ENCODE assay signal across 7 cellular contexts in genomic region chrX:87641439-87641838, GRCh38.
DNase-seq lines count a peak whose midpoint lies in the region; ATAC-seq, FAIRE-seq and TF ChIP-seq lines count a peak whose summit lies in the region.
"Not testable (repeated sequence)": the region's sequence is repeated elsewhere in the genome, so short reads cannot be mapped to it uniquely, and the experiment has no call there.

No MANE protein-coding gene starts in this region.

- not testable (repeated sequence) for H3K4me1 ChIP-seq in A549; PC-9 (replicated peaks; ENCODE audit: insufficient read depth); astrocyte (ENCODE audit: insufficient read depth, low read length); kidney (ENCODE audit: control insufficient read depth in 1 of 2, insufficient read depth in 1 of 2, low read depth in 1 of 2, low read length in 2 of 2)

- peak overlapping the region; percentile 34 for H3K27ac Mint-ChIP-seq in astrocyte (ENCODE audit: unreplicated experiment)
- H3K27ac Mint-ChIP-seq in chondrocyte (ENCODE audit: unreplicated experiment): not testable (repeated sequence)

- 28% methylated on average over 4 of the region's 4 CpGs for WGBS in A549 (ENCODE audit: missing lambda C conversion rate)

- peaks cover 16% of the 10 kb centered on the region for H3K36me3 Mint-ChIP-seq in astrocyte (ENCODE audit: low read depth, unreplicated experiment)
- not testable (repeated sequence) for H3K36me3 Mint-ChIP-seq in chondrocyte (ENCODE audit: low read depth)

- not testable (repeated sequence) for TF ChIP-seq EP300 in A549 (IDR thresholded peaks at IDR 0.05)

- intact Hi-C loops in PC-9 (cut with micrococcal nuclease; ENCODE audit: unreplicated experiment); kidney (cut with DNase I): not testable (repeated sequence)

- not testable (repeated sequence) for H4K20me1 ChIP-seq in PC-9 (ENCODE audit: insufficient read depth); astrocyte (ENCODE audit: insufficient read depth, low read length)

- not testable (repeated sequence) for H3K36me3 ChIP-seq in PC-9 (ENCODE audit: low read depth); astrocyte (ENCODE audit: insufficient read depth, low read length); kidney (ENCODE audit: control insufficient read depth in 1 of 2, insufficient read depth in 2 of 2, low read length in 2 of 2)

- H3K4me3 Mint-ChIP-seq in astrocyte (ENCODE audit: unreplicated experiment); chondrocyte (ENCODE audit: unreplicated experiment): not testable (repeated sequence)

- BruUV-seq in PC-9 (replicated peaks; lab: Mats Ljungman, UMichigan): not testable (repeated sequence)

- H3K4me1 Mint-ChIP-seq in astrocyte (ENCODE audit: low read depth, unreplicated experiment); chondrocyte (ENCODE audit: low read depth): not testable (repeated sequence)

- H3K27me3 Mint-ChIP-seq in astrocyte (ENCODE audit: low read depth, unreplicated experiment); chondrocyte (ENCODE audit: low read depth): not testable (repeated sequence)

- FAIRE-seq in A549 (lab: Jason Lieb, UNC); kidney (lab: Jason Lieb, UNC): not testable (repeated sequence)
- FAIRE-seq in astrocyte (lab: Jason Lieb, UNC): peak; percentile 32

- not testable (repeated sequence) for H3K9me2 ChIP-seq in PC-9 (ENCODE audit: insufficient read depth)

- POLR2A ChIA-PET in A549 (lab: Yijun Ruan, JAX): not testable (repeated sequence)
- POLR2A ChIA-PET in PC-9 (lab: Charles Lee; ENCODE audit: unreplicated experiment): interaction anchor here (0.5 kb wide), 1 partner anchor 116 kb away, joined by 6 read pairs; no protein-coding TSS in a partner anchor

- not testable (repeated sequence) for H3F3A ChIP-seq in PC-9 (ENCODE audit: insufficient read depth, low read depth)

- not testable (repeated sequence) for H3K79me2 ChIP-seq in PC-9 (ENCODE audit: low read depth); astrocyte (ENCODE audit: insufficient read depth, low read length)

- H3K9me3 ChIP-seq in A549; PC-9 (ENCODE audit: insufficient read depth, low read depth); astrocyte (ENCODE audit: insufficient read depth, low read depth, low read length); kidney (ENCODE audit: control insufficient read depth in 1 of 2, low read length in 2 of 2): not testable (repeated sequence)

- not testable (repeated sequence) for TF ChIP-seq POLR2A in A549 (IDR thresholded peaks at IDR 0.05; ENCODE audit: low read length)

- not testable (repeated sequence) for H3K9me3 Mint-ChIP-seq in astrocyte (ENCODE audit: unreplicated experiment)
- peaks cover 48% of the 10 kb centered on the region for H3K9me3 Mint-ChIP-seq in chondrocyte (ENCODE audit: low read depth)

- TF ChIP-seq CTCF in A549 (IDR thresholded peaks at IDR 0.05); PC-9 (conservative IDR thresholded peaks at IDR 0.05); astrocyte (IDR thresholded peaks at IDR 0.05; ENCODE audit: insufficient read depth, low read depth, low read length); chondrocyte (IDR thresholded peaks at IDR 0.05); kidney (IDR thresholded peaks at IDR 0.05; ENCODE audit: borderline replicate concordance, extremely low read depth, insufficient read depth): not testable (repeated sequence)

- 0 out of 6 replicates have a peak overlapping the region, but pooled peaks of 1 of the 2 experiments have one; percentile 5 for H3K27ac ChIP-seq in A549
- peak overlapping the region; percentile 34; the same call in 1 of the 2 replicates for H3K27ac ChIP-seq in PC-9
- H3K27ac ChIP-seq in astrocyte (ENCODE audit: low read depth, low read length); kidney (ENCODE audit: low read depth in 2 of 2, low read length in 2 of 2): not testable (repeated sequence)

- DNase-seq in A549 (ENCODE audit: low read depth in 1 of 2, low spot score in 1 of 2); astrocyte (ENCODE audit: low read depth): not testable (repeated sequence)
- peak; percentile 1 for DNase-seq in DMS53 (lab: John Stamatoyannopoulos, UW)
- peak; percentile 66 for DNase-seq in HT-29 (ENCODE audit: low spot score)
- peak in 1 of 2 experiments; percentile 37 for DNase-seq in PC-9
- peak; percentile 29 for DNase-seq in chondrocyte (ENCODE audit: low spot score)
- peak; percentile 29 for DNase-seq in kidney

- H3K4me2 ChIP-seq in A549: peak overlapping the region; percentile 12; the same call in 1 of the 3 replicates
- H3K4me2 ChIP-seq in PC-9: peak overlapping the region; percentile 40; the same call in 1 of the 2 replicates
- not testable (repeated sequence) for H3K4me2 ChIP-seq in astrocyte (ENCODE audit: low read length)

- H3K27me3 ChIP-seq in PC-9 (ENCODE audit: insufficient read depth, low read depth); astrocyte (ENCODE audit: insufficient read depth, low read length): not testable (repeated sequence)

- ATAC-seq in A549: not testable (repeated sequence)

- not testable (repeated sequence) for TF ChIP-seq RAD21 in A549 (conservative IDR thresholded peaks at IDR 0.05 in 1 of 2, IDR thresholded peaks at IDR 0.05 in 1 of 2)

- H3K4me3 ChIP-seq in A549; PC-9; astrocyte (ENCODE audit: insufficient read depth, low read depth, low read length); kidney (ENCODE audit: low read length in 2 of 2): not testable (repeated sequence)

- H2AFZ ChIP-seq in PC-9: peak overlapping the region; percentile 58; the same call in 1 of the 2 replicates
- H2AFZ ChIP-seq in astrocyte (ENCODE audit: low read depth, low read length): not testable (repeated sequence)

- CTCF ChIA-PET in A549 (lab: Yijun Ruan, JAX); PC-9 (lab: Charles Lee): not testable (repeated sequence)

- not testable (repeated sequence) for H3K9ac ChIP-seq in astrocyte (ENCODE audit: low read length); kidney (ENCODE audit: low read length in 2 of 2)
